Comparison of ENCODE assay signal across 13 cellular contexts in the genomic region with DNA sequence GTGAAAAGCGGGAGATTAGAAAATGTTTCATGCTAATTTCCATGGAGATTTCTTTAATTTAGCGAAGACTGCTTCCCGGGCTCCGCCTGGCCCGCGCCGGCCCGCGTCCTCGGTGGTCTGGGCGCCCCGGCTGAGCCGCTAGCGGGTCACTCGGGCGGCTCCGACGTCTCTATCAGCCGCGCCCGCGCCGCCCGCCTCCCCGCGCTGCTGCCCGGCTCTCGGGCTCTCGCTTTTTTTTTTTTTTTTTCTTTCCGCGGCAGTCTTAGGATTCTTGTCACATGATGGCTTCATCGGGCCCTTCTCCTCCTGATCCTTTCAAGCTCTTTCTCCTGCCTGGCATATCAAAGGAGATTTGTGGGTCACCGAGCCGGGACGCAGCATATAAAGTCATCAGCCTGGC.
DNase-seq lines count a peak whose midpoint lies in the region; ATAC-seq, FAIRE-seq and TF ChIP-seq lines count a peak whose summit lies in the region.
"Had no signal": no experiment of that assay in that cellular context is flagged by ENCODE, and none has a peak within 500 bp of the region (broad histone marks: within the 10 kb centered on the region; RNA-seq: fewer than 3 reads in every experiment).

No MANE protein-coding gene starts in this region.

- H3K23me2 ChIP-seq in H9 (ENCODE audit: insufficient read length, low read depth, low read length, poor library complexity, severe bottlenecking): no peaks in the 10 kb centered on the region

- no peak for ATAC-seq in effector memory CD8-positive, alpha-beta T cell (replicated peaks)

- no peak overlapping the region for H3T11ph ChIP-seq in H9 (ENCODE audit: low read length)

- no peak for FAIRE-seq in astrocyte (lab: Jason Lieb, UNC)

- H3K9me3 Mint-ChIP-seq in H9 (no peaks in the 10 kb centered on the region), astrocyte (ENCODE audit: unreplicated experiment) (no peaks in the 10 kb centered on the region)
- peaks cover 2 to 12% of the 10 kb centered on the region in 2 donors for H3K9me3 Mint-ChIP-seq in effector memory CD8-positive, alpha-beta T cell
- H3K9me3 Mint-ChIP-seq: activated CD4-positive, alpha-beta T cell treated with anti-CD3 and anti-CD28 coated beads, Interleukin-2, amount 10 ng/mL, durations not matched to agents 7 days and 5 days; activated naive CD4-positive, alpha-beta T cell treated with anti-CD3 and anti-CD28 coated beads, Interleukin-2, amount 10 ng/mL, durations not matched to agents 7 days and 5 days; dendritic cell treated with granulocyte-macrophage colony-stimulating factor and Interleukin-4, amounts not matched to agents 40 ng/mL and 50 ng/mL, for 4 days had no signal

- H3K4me1 Mint-ChIP-seq in H9 (peaks cover 19 to 29% of the 10 kb centered on the region in 2 experiments), astrocyte (ENCODE audit: low read depth, unreplicated experiment) (no peaks in the 10 kb centered on the region)
- H3K4me1 Mint-ChIP-seq in effector memory CD8-positive, alpha-beta T cell (ENCODE audit: low read depth in 2 of 2): no peaks in the 10 kb centered on the region
- H3K4me1 Mint-ChIP-seq: activated CD4-positive, alpha-beta T cell treated with anti-CD3 and anti-CD28 coated beads, Interleukin-2, amount 10 ng/mL, durations not matched to agents 7 days and 5 days; activated naive CD4-positive, alpha-beta T cell treated with anti-CD3 and anti-CD28 coated beads, Interleukin-2, amount 10 ng/mL, durations not matched to agents 7 days and 5 days had no signal

- H3K79me1 ChIP-seq in H9 (ENCODE audit: insufficient read depth, low read depth, low read length, poor library complexity, severe bottlenecking): no peaks in the 10 kb centered on the region

- H2AFZ ChIP-seq in H9 (ENCODE audit: low read length) (peak overlapping the region; percentile 71), astrocyte (ENCODE audit: low read depth, low read length) (peak overlapping the region; percentile 63)

- H3K4me3 Mint-ChIP-seq in H9 (peak overlapping the region; percentile 64 to 78), astrocyte (ENCODE audit: unreplicated experiment) (peak overlapping the region; percentile 73)
- H3K4me3 Mint-ChIP-seq in effector memory CD8-positive, alpha-beta T cell: no peak overlapping the region
- H3K4me3 Mint-ChIP-seq: activated CD4-positive, alpha-beta T cell treated with anti-CD3 and anti-CD28 coated beads, Interleukin-2, amount 10 ng/mL, durations not matched to agents 7 days and 5 days; activated naive CD4-positive, alpha-beta T cell treated with anti-CD3 and anti-CD28 coated beads, Interleukin-2, amount 10 ng/mL, durations not matched to agents 7 days and 5 days; dendritic cell treated with granulocyte-macrophage colony-stimulating factor and Interleukin-4, amounts not matched to agents 40 ng/mL and 50 ng/mL, for 4 days had no signal

- no peak overlapping the region for H3K4ac ChIP-seq in H9 (ENCODE audit: low read depth, low read length)

- H2BK20ac ChIP-seq in H9 (ENCODE audit: low read depth, low read length, poor library complexity, severe bottlenecking): no peak overlapping the region

- peak overlapping the region; percentile 25 for H3K9ac ChIP-seq in H9 (ENCODE audit: extremely low read depth, insufficient read length, low read length)
- no peak overlapping the region for H3K9ac ChIP-seq in astrocyte (ENCODE audit: low read length)

- H3K27ac ChIP-seq in H9 (ENCODE audit: insufficient read length, low read depth, low read length) (no peak overlapping the region), astrocyte (ENCODE audit: low read depth, low read length) (no peak overlapping the region)
- H3K27ac ChIP-seq: SK-N-MC had no signal

- no peak overlapping the region for H3K18ac ChIP-seq in H9 (ENCODE audit: insufficient read length, low read depth, low read length)

- no peak for TF ChIP-seq CTCF in H9 (conservative IDR thresholded peaks at IDR 0.05)
- TF ChIP-seq CTCF in astrocyte (IDR thresholded peaks at IDR 0.05; ENCODE audit: insufficient read depth, low read depth, low read length): no peak

- H4K91ac ChIP-seq in H9 (ENCODE audit: insufficient read length, low read depth, low read length): no peak overlapping the region

- no CpG with 5 or more reads among the region's 35 CpGs for WGBS in H9 (ENCODE audit: extremely low coverage, insufficient read length, low lambda C conversion rate)

- H4K20me1 ChIP-seq in H9 (ENCODE audit: control insufficient read depth, insufficient read depth, insufficient read length) (no peaks in the 10 kb centered on the region), astrocyte (ENCODE audit: insufficient read depth, low read length) (no peaks in the 10 kb centered on the region)

- H3K4me3 ChIP-seq in astrocyte (ENCODE audit: insufficient read depth, low read depth, low read length): peak overlapping the region; percentile 28
- H3K4me3 ChIP-seq: SK-N-MC had no signal

- H2BK12ac ChIP-seq in H9 (ENCODE audit: insufficient read length, low read depth, low read length): no peak overlapping the region

- H2BK120ac ChIP-seq in H9 (ENCODE audit: low read depth, low read length, poor library complexity, severe bottlenecking): no peak overlapping the region

- H3K79me2 ChIP-seq in H9 (ENCODE audit: insufficient read depth, low read length) (no peaks in the 10 kb centered on the region), astrocyte (ENCODE audit: insufficient read depth, low read length) (no peaks in the 10 kb centered on the region)

- no peaks in the 10 kb centered on the region for H3K9me3 ChIP-seq in H9 (ENCODE audit: control insufficient read depth, low read depth, low read length)
- H3K9me3 ChIP-seq in astrocyte (ENCODE audit: insufficient read depth, low read depth, low read length): no peaks in the 10 kb centered on the region

- H3K14ac ChIP-seq in H9 (ENCODE audit: insufficient read depth, low read length): no peak overlapping the region

- H3K36me3 ChIP-seq in astrocyte (ENCODE audit: insufficient read depth, low read length): no peaks in the 10 kb centered on the region

- no peak overlapping the region for H4K5ac ChIP-seq in H9 (ENCODE audit: insufficient read length, low read depth, low read length)

- no peak overlapping the region for H4K8ac ChIP-seq in H9 (replicated peaks; ENCODE audit: insufficient read length, low read depth, low read length)

- H2AK5ac ChIP-seq in H9 (ENCODE audit: insufficient read length, low read length): no peak overlapping the region

- no peak overlapping the region for H3K27ac Mint-ChIP-seq in H9
- H3K27ac Mint-ChIP-seq in astrocyte (ENCODE audit: unreplicated experiment): no peak overlapping the region
- no peak overlapping the region for H3K27ac Mint-ChIP-seq in effector memory CD8-positive, alpha-beta T cell
- H3K27ac Mint-ChIP-seq: activated CD4-positive, alpha-beta T cell treated with anti-CD3 and anti-CD28 coated beads, Interleukin-2, amount 10 ng/mL, durations not matched to agents 7 days and 5 days; activated naive CD4-positive, alpha-beta T cell treated with anti-CD3 and anti-CD28 coated beads, Interleukin-2, amount 10 ng/mL, durations not matched to agents 7 days and 5 days; dendritic cell treated with granulocyte-macrophage colony-stimulating factor and Interleukin-4, amounts not matched to agents 40 ng/mL and 50 ng/mL, for 4 days had no signal

- H3K36me3 Mint-ChIP-seq in H9 (ENCODE audit: insufficient read depth in 1 of 3, low read depth in 3 of 3): no peaks in the 10 kb centered on the region
- no peaks in the 10 kb centered on the region for H3K36me3 Mint-ChIP-seq in astrocyte (ENCODE audit: low read depth, unreplicated experiment)
- H3K36me3 Mint-ChIP-seq in effector memory CD8-positive, alpha-beta T cell (ENCODE audit: insufficient read depth): no peaks in the 10 kb centered on the region
- H3K36me3 Mint-ChIP-seq: activated naive CD4-positive, alpha-beta T cell treated with anti-CD3 and anti-CD28 coated beads, Interleukin-2, amount 10 ng/mL, durations not matched to agents 7 days and 5 days had no signal

- H3K27me3 ChIP-seq in H9 (ENCODE audit: insufficient read depth, low read length) (peaks cover 6% of the 10 kb centered on the region; the same call in 1 of the 2 replicates), astrocyte (ENCODE audit: insufficient read depth, low read length) (peaks cover 3% of the 10 kb centered on the region)

- H3K4me2 ChIP-seq in H9 (ENCODE audit: insufficient read depth, insufficient read length, low read length) (peak overlapping the region; percentile 22), astrocyte (ENCODE audit: low read length) (peak overlapping the region; percentile 78)

- peaks cover 49% of the 10 kb centered on the region for H3K27me3 Mint-ChIP-seq in H9 (ENCODE audit: low read depth)
- H3K27me3 Mint-ChIP-seq in astrocyte (ENCODE audit: low read depth, unreplicated experiment): peaks cover 33% of the 10 kb centered on the region
- peaks cover 14 to 26% of the 10 kb centered on the region in 2 donors for H3K27me3 Mint-ChIP-seq in effector memory CD8-positive, alpha-beta T cell

- H2BK5ac ChIP-seq in H9 (ENCODE audit: insufficient read length, low read length): no peak overlapping the region

- H3K4me1 ChIP-seq in H9 (ENCODE audit: insufficient read depth, low read length): no peaks in the 10 kb centered on the region
- H3K4me1 ChIP-seq in astrocyte (ENCODE audit: insufficient read depth, low read length): no peaks in the 10 kb centered on the region

- DNase-seq in H9 (peak; percentile 55), astrocyte (ENCODE audit: low read depth) (no peak), iPS-NIHi11 (ENCODE audit: low spot score) (peak; percentile 68), renal cortical epithelial cell (ENCODE audit: low read depth) (peak; percentile 5), DMS79 (lab: John Stamatoyannopoulos, UW) (no peak), hypothalamus (lab: John Stamatoyannopoulos, UW) (no peak)
- DNase-seq in stimulated activated CD4-positive, alpha-beta T cell treated with anti-CD3 and anti-CD28 coated beads, Interleukin-1b, Interleukin-23, amount 100 ng/mL, for 48 hours: no peak
- no peak for DNase-seq in effector memory CD8-positive, alpha-beta T cell
- DNase-seq: activated CD4-positive, alpha-beta T cell treated with anti-CD3 and anti-CD28 coated beads, Interleukin-2, amount 10 ng/mL, durations not matched to agents 7 days and 5 days; activated naive CD4-positive, alpha-beta T cell treated with anti-CD3 and anti-CD28 coated beads, Interleukin-2, amount 10 ng/mL, durations not matched to agents 7 days and 5 days; NCI-H510A treated with DMSO at 0.1 percent for 48 hours had no signal

- no peak overlapping the region for H2BK15ac ChIP-seq in H9 (ENCODE audit: low read depth, low read length)

- no peak overlapping the region for H3K56ac ChIP-seq in H9 (ENCODE audit: insufficient read length, low read depth, low read length)

- no peak overlapping the region for H3K23ac ChIP-seq in H9 (ENCODE audit: insufficient read length, low read depth, low read length)

Comparison
In these comparisons a context has a peak if more than half of its experiments do, and no peak if none do; other contexts are left out.
1. DNase-seq: peak in H9 (single experiment), iPS-NIHi11 (single experiment) and renal cortical epithelial cell (single experiment); none in astrocyte (single experiment), stimulated activated CD4-positive, alpha-beta T cell treated with anti-CD3 and anti-CD28 coated beads, Interleukin-1b, Interleukin-23, amount 100 ng/mL, for 48 hours (single experiment), DMS79 (single experiment), effector memory CD8-positive, alpha-beta T cell (0 of 3) and hypothalamus (0 of 51).
2. H3K4me3 Mint-ChIP-seq: peak in H9 (2 of 2) and astrocyte (single experiment); none in effector memory CD8-positive, alpha-beta T cell (0 of 2).